In the genomic region with DNA sequence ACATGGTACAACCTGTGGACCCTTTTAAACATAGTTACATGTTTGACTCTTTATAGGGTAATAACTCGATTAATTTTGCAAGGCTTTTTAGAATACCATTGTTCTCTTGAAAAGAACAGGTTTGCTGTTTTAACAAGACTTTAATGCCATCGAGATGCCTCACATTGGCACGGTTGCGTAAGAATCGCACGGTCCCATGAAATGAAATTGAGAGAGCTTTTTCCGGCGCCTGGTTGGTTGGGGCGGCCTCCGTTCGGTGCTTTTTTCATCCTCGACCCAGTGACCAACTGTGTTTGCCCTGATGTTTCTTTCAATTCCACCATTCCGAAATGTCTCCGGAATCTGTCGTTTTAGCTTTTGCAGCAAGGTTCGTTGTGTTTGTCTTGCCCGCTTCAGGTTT, we compare ENCODE assay signal across 17 cellular contexts.
A peak's percentile ranks its signal among the peaks of the same experiment; 100 is the strongest.
DNase-seq lines count a peak whose midpoint lies in the region; ATAC-seq, FAIRE-seq and TF ChIP-seq lines count a peak whose summit lies in the region.
"Had no signal": no experiment of that assay in that cellular context is flagged by ENCODE, and none has a peak within 500 bp of the region (broad histone marks: within the 10 kb centered on the region; RNA-seq: fewer than 3 reads in every experiment).

No MANE protein-coding gene starts in this region.

- in situ Hi-C loops in HepG2 (cut with HindIII; ENCODE audit: extremely low pct_ligation_motif_present, low pct_unique_long_range_greater_than_20kb): no loop called here

- H3K4me3 ChIP-seq in HepG2 (replicated peaks in 1 of 3; ENCODE audit: insufficient read depth in 1 of 3, low read depth in 2 of 3, low read length in 3 of 3): no peak overlapping the region
- no peak overlapping the region for H3K4me3 ChIP-seq in right lobe of liver
- no peak overlapping the region for H3K4me3 ChIP-seq in OCI-LY7 (ENCODE audit: low read depth, low read length, poor library complexity, severe bottlenecking)
- H3K4me3 ChIP-seq in suprapubic skin: no peak overlapping the region
- H3K4me3 ChIP-seq: BLaER1 treated with 17β-estradiol and CSF1 and Interleukin-3, amounts not matched to agents 10 nM and 100 nM; GM12878 had no signal

- H3K4me2 ChIP-seq in HepG2 (ENCODE audit: low read depth, low read length) (no peak overlapping the region), OCI-LY7 (ENCODE audit: low read length) (no peak overlapping the region)

- TF ChIP-seq POLR2A in HepG2 (IDR thresholded peaks at IDR 0.05; ENCODE audit: insufficient read depth in 1 of 2, low read depth in 2 of 2, low read length in 2 of 2): no peak
- no peak for TF ChIP-seq POLR2A in right lobe of liver (IDR thresholded peaks at IDR 0.05)
- no peak for TF ChIP-seq POLR2A in suprapubic skin (IDR thresholded peaks at IDR 0.05)

- H2AFZ ChIP-seq in HepG2 (ENCODE audit: low read length): no peak overlapping the region
- H2AFZ ChIP-seq in OCI-LY7 (ENCODE audit: low read length): no peak overlapping the region

- no peak for TF ChIP-seq EP300 in HepG2 (IDR thresholded peaks at IDR 0.05; ENCODE audit: low read depth in 2 of 2, low read length in 2 of 2)
- TF ChIP-seq EP300 in HepG2 (CRISPR knock-in tag; IDR thresholded peaks at IDR 0.05; ENCODE audit: borderline replicate concordance): no peak
- no peak for TF ChIP-seq EP300 in suprapubic skin (IDR thresholded peaks at IDR 0.05)

- H3K4me3 Mint-ChIP-seq in activated CD8-positive, alpha-beta T cell treated with anti-CD3 and anti-CD28 coated beads, Interleukin-2, amount 10 ng/mL, durations not matched to agents 7 days and 5 days: no peak overlapping the region
- H3K4me3 Mint-ChIP-seq: CD4-positive, CD25-positive, alpha-beta regulatory T cell had no signal

- H3K9me2 ChIP-seq in OCI-LY7 (ENCODE audit: insufficient read depth, low read length): no peaks in the 10 kb centered on the region

- H3K27me3 ChIP-seq in HepG2 (ENCODE audit: control insufficient read depth in 1 of 2, insufficient read depth in 2 of 2, low read length in 2 of 2) (no peaks in the 10 kb centered on the region; a peak in 1 of 5 replicates), right lobe of liver (no peaks in the 10 kb centered on the region), suprapubic skin (no peaks in the 10 kb centered on the region)
- H3K27me3 ChIP-seq: BLaER1 treated with 17β-estradiol and CSF1 and Interleukin-3, amounts not matched to agents 10 nM and 100 nM had no signal

- H3K9me3 Mint-ChIP-seq in activated CD8-positive, alpha-beta T cell treated with anti-CD3 and anti-CD28 coated beads, Interleukin-2, amount 10 ng/mL, durations not matched to agents 7 days and 5 days (ENCODE audit: insufficient read depth): no peaks in the 10 kb centered on the region
- H3K9me3 Mint-ChIP-seq: CD4-positive, CD25-positive, alpha-beta regulatory T cell had no signal

- H3K4me1 Mint-ChIP-seq in activated CD8-positive, alpha-beta T cell treated with anti-CD3 and anti-CD28 coated beads, Interleukin-2, amount 10 ng/mL, durations not matched to agents 7 days and 5 days (ENCODE audit: low read depth): peaks cover 4% of the 10 kb centered on the region

- H3K4me1 ChIP-seq in HepG2 (ENCODE audit: insufficient read depth, low read length) (no peaks in the 10 kb centered on the region), right lobe of liver (peaks cover 0 to 4% (median 0%) of the 10 kb centered on the region in 4 donors), OCI-LY7 (ENCODE audit: insufficient read depth, low read length, poor library complexity, severe bottlenecking) (peaks cover 40% of the 10 kb centered on the region), suprapubic skin (no peaks in the 10 kb centered on the region)

- H4K20me1 ChIP-seq in HepG2 (ENCODE audit: insufficient read depth, low read length) (no peaks in the 10 kb centered on the region), OCI-LY7 (ENCODE audit: insufficient read depth, low read length) (no peaks in the 10 kb centered on the region)

- no peak for FAIRE-seq in HepG2 (lab: Jason Lieb, UNC)
- FAIRE-seq: GM12878, HTR-8/SVneo had no signal

- H3K9me3 ChIP-seq in HepG2 (ENCODE audit: low read length) (no peaks in the 10 kb centered on the region), right lobe of liver (no peaks in the 10 kb centered on the region), OCI-LY7 (ENCODE audit: low read length) (no peaks in the 10 kb centered on the region), suprapubic skin (no peaks in the 10 kb centered on the region)
- H3K9me3 ChIP-seq: BLaER1 treated with 17β-estradiol and CSF1 and Interleukin-3, amounts not matched to agents 10 nM and 100 nM had no signal

- H3K36me3 ChIP-seq in HepG2 (replicated peaks in 1 of 2; ENCODE audit: control insufficient read depth in 1 of 2, insufficient read depth in 2 of 2, low read length in 2 of 2): peaks cover 1 to 8% of the 10 kb centered on the region in 2 experiments; a peak in 1 of 5 replicates
- no peaks in the 10 kb centered on the region for H3K36me3 ChIP-seq in right lobe of liver
- H3K36me3 ChIP-seq in OCI-LY7 (ENCODE audit: insufficient read depth, low read length): peaks cover 68% of the 10 kb centered on the region
- H3K36me3 ChIP-seq in suprapubic skin: no peaks in the 10 kb centered on the region

- no peak for TF ChIP-seq RAD21 in HepG2 (CRISPR knock-in tag; IDR thresholded peaks at IDR 0.05)

- H3K9ac ChIP-seq in HepG2 (ENCODE audit: insufficient read depth, low read depth, low read length): no peak overlapping the region
- H3K9ac ChIP-seq: BLaER1 treated with 17β-estradiol and CSF1 and Interleukin-3, amounts not matched to agents 10 nM and 100 nM had no signal

- ATAC-seq in HepG2 (no peak), right lobe of liver (no peak)
- no peak for ATAC-seq in activated CD8-positive, alpha-beta T cell treated with anti-CD3 and anti-CD28 coated beads, Interleukin-2, amount 10 ng/mL, durations not matched to agents 7 days and 5 days
- ATAC-seq: GM12878, HCT116 had no signal

- CTCF ChIA-PET in HepG2 (lab: Yijun Ruan, JAX; ENCODE audit: low intra/inter-chr PET ratio, low total read pairs) (no interaction called here), OCI-LY7 (lab: Charles Lee; ENCODE audit: unreplicated experiment) (interaction anchor here (0.5 kb wide), 1 partner anchor 20 kb away, joined by 3 read pairs; no protein-coding TSS in a partner anchor)
- CTCF ChIA-PET in activated CD8-positive, alpha-beta T cell treated with anti-CD3 and anti-CD28 coated beads, Interleukin-2, amount 10 ng/mL, durations not matched to agents 7 days and 5 days (lab: Charles Lee): no interaction called here

- no peaks in the 10 kb centered on the region for H3K27me3 Mint-ChIP-seq in activated CD8-positive, alpha-beta T cell treated with anti-CD3 and anti-CD28 coated beads, Interleukin-2, amount 10 ng/mL, durations not matched to agents 7 days and 5 days (ENCODE audit: low read depth)
- H3K27me3 Mint-ChIP-seq: CD4-positive, CD25-positive, alpha-beta regulatory T cell had no signal

- H3K27ac ChIP-seq in HepG2 (ENCODE audit: extremely low read length, insufficient read depth, low read length) (no peak overlapping the region), right lobe of liver (no peak overlapping the region), OCI-LY7 (ENCODE audit: low read depth, low read length, poor library complexity, severe bottlenecking) (no peak overlapping the region), epithelial cell of prostate (peak overlapping the region; percentile 75), suprapubic skin (no peak overlapping the region)
- H3K27ac ChIP-seq: 22Rv1 had no signal

- no peak for TF ChIP-seq CTCF in HepG2 (CRISPR knock-in tag; IDR thresholded peaks at IDR 0.05)
- no peak for TF ChIP-seq CTCF in right lobe of liver (IDR thresholded peaks at IDR 0.05)
- no peak for TF ChIP-seq CTCF in OCI-LY7 (conservative IDR thresholded peaks at IDR 0.05; ENCODE audit: low read length)
- TF ChIP-seq CTCF in suprapubic skin (IDR thresholded peaks at IDR 0.05): no peak

- DNase-seq in HepG2 (ENCODE audit: low spot score): no peak
- DNase-seq in right lobe of liver: no peak
- DNase-seq in OCI-LY7 (ENCODE audit: low spot score): no peak
- DNase-seq in epithelial cell of prostate (ENCODE audit: low read depth, low spot score): no peak
- no peak for DNase-seq in SW 1271 (lab: John Stamatoyannopoulos, UW)
- DNase-seq in suprapubic skin (ENCODE audit: low spot score in 2 of 2): no peak
- DNase-seq in foreskin melanocyte: no peak
- DNase-seq in activated CD8-positive, alpha-beta T cell treated with anti-CD3 and anti-CD28 coated beads, Interleukin-2, amount 10 ng/mL, durations not matched to agents 7 days and 5 days: no peak
- DNase-seq: AML-193; Calu3; CD4-positive, CD25-positive, alpha-beta regulatory T cell; DMS 273 treated with DMSO at 0.1 percent for 48 hours had no signal

- POLR2A ChIA-PET in HepG2 (lab: Yijun Ruan, JAX): no interaction called here
- POLR2A ChIA-PET in OCI-LY7 (lab: Charles Lee): interaction anchor here (1.0 kb wide), 1 partner anchor 21 kb away, joined by 3 read pairs; no protein-coding TSS in a partner anchor
- POLR2A ChIA-PET in activated CD8-positive, alpha-beta T cell treated with anti-CD3 and anti-CD28 coated beads, Interleukin-2, amount 10 ng/mL, durations not matched to agents 7 days and 5 days (lab: Charles Lee): no interaction called here

- no peak overlapping the region for H3K27ac Mint-ChIP-seq in activated CD8-positive, alpha-beta T cell treated with anti-CD3 and anti-CD28 coated beads, Interleukin-2, amount 10 ng/mL, durations not matched to agents 7 days and 5 days
- H3K27ac Mint-ChIP-seq: CD4-positive, CD25-positive, alpha-beta regulatory T cell had no signal

- intact Hi-C loops in HepG2 (cut with micrococcal nuclease; ENCODE audit: unreplicated experiment): no loop called here
- intact Hi-C loops in right lobe of liver (cut with DNase I): no loop called here
- intact Hi-C loops in OCI-LY7 (cut with micrococcal nuclease; ENCODE audit: unreplicated experiment): no loop called here

- WGBS in HepG2 (ENCODE audit: low lambda C conversion rate): 98% methylated on average over 17 of the region's 17 CpGs
- 87% methylated on average over 13 of the region's 17 CpGs for WGBS in right lobe of liver (ENCODE audit: insufficient coverage, low coverage, low lambda C conversion rate, missing lambda C conversion rate)
- 96% methylated on average over 17 of the region's 17 CpGs for WGBS in suprapubic skin

- no peaks in the 10 kb centered on the region for H3K36me3 Mint-ChIP-seq in activated CD8-positive, alpha-beta T cell treated with anti-CD3 and anti-CD28 coated beads, Interleukin-2, amount 10 ng/mL, durations not matched to agents 7 days and 5 days (ENCODE audit: low read depth)

- no TSS peak for BruUV-seq in HepG2 (replicated peaks; lab: Mats Ljungman, UMichigan)
- BruUV-seq in OCI-LY7 (replicated peaks; lab: Mats Ljungman, UMichigan): TSS peak; percentile 1

- H3K79me2 ChIP-seq in HepG2 (ENCODE audit: insufficient read depth, low read length) (peaks cover 2% of the 10 kb centered on the region), OCI-LY7 (ENCODE audit: insufficient read depth, low read depth, low read length) (peaks cover 98% of the 10 kb centered on the region)

TF ChIP-seq in HepG2, 621 proteins besides CTCF, POLR2A, EP300 and RAD21 (continues in another document):
- no peak for TF ChIP-seq PCBP1 (IDR thresholded peaks at IDR 0.05; ENCODE audit: borderline replicate concordance, low read depth, low read length)
